ENCODE assay signal across 14 cellular contexts in the genomic region with DNA sequence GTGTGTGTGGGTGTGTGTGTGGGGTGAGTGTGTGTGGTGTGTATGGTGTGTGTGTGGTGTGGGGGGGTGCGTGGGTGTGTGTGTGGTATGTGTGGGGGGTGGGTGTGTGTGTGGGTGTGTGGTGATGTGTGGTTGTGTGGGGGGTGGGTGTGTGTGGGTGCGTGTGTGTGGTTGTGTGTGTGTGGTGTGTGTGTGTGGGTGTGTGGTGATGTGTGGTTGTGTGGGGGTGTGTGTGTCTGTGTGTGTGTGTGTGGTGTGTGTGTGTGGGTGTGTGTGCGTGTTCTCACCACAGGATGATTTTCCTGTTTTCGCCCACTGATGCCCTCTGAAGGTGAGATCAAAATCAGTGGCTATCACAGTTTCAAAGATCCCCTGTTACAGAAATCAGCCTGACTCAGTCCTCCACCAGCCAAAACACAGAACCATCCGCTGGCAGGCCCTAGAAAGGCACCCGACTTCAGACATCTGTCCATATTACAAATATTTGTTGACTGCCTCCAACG. TPM values are rescaled to one million over a fixed set of nuclear protein-coding genes. Genes with fewer than 3 reads are reported as not detected.
DNase-seq lines count a peak whose midpoint lies in the region; ATAC-seq, FAIRE-seq and TF ChIP-seq lines count a peak whose summit lies in the region.
"Had no signal": no experiment of that assay in that cellular context is flagged by ENCODE, and none has a peak within 500 bp of the region (broad histone marks: within the 10 kb centered on the region; RNA-seq: fewer than 3 reads in every experiment).

No MANE protein-coding gene starts in this region.

- in situ Hi-C loops in GM12878 (cut with MboI) = no loop called here

- no peaks in the 10 kb centered on the region for H3K27me3 Mint-ChIP-seq in T-helper 2 cell treated with Interferon-gamma antibody and Interleukin-4, amounts not matched to agents 5 μg/mL and 100 μg/mL, for 36 hours (ENCODE audit: low read depth)
- H3K27me3 Mint-ChIP-seq: activated naive CD4-positive, alpha-beta T cell treated with anti-CD3 and anti-CD28 coated beads, Interleukin-2, amount 50 U/mL, for 24 hours had no signal

- H3K27ac ChIP-seq in GM12878 (ENCODE audit: control insufficient read depth, insufficient read depth) = no peak overlapping the region
- H3K27ac ChIP-seq in parathyroid adenoma = peak overlapping the region; percentile 67

- intact Hi-C loops in GM12878 (cut with micrococcal nuclease; ENCODE audit: unreplicated experiment) = no loop called here

- TF ChIP-seq CTCF in GM12878 (IDR thresholded peaks at IDR 0.05 in 2 of 3, conservative IDR thresholded peaks at IDR 0.05 in 1 of 3; ENCODE audit: control insufficient read depth in 2 of 3, extremely low read depth in 1 of 3, insufficient read depth in 1 of 3, low read depth in 3 of 3, low read length in 3 of 3) (no peak), parathyroid adenoma (IDR thresholded peaks at IDR 0.05) (no peak)

- SMC1A ChIA-PET in GM12878 (lab: Charles Lee; ENCODE audit: uncharacterized antibody, unreplicated experiment) = no interaction called here

- BruUV-seq in GM12878 (replicated peaks; lab: Mats Ljungman, UMichigan) = no TSS peak

- POLR2A ChIA-PET in GM12878 (lab: Charles Lee) = no interaction called here

- ATAC-seq in GM12878 (no peak), HG02884 (IDR thresholded peaks at IDR 0.05; ENCODE audit: unreplicated experiment) (no peak), HG03108 (IDR thresholded peaks at IDR 0.05; ENCODE audit: unreplicated experiment) (no peak)

- H3K36me3 Mint-ChIP-seq in T-helper 2 cell treated with Interferon-gamma antibody and Interleukin-4, amounts not matched to agents 5 μg/mL and 100 μg/mL, for 36 hours (ENCODE audit: low read depth) = peaks cover 8% of the 10 kb centered on the region

- CTCF ChIA-PET in GM12878 (lab: Yijun Ruan, JAX) = no interaction called here

- H3K79me2 ChIP-seq in GM12878 (ENCODE audit: control insufficient read depth, insufficient read depth, low read length) (no peaks in the 10 kb centered on the region), parathyroid adenoma (peaks cover 28% of the 10 kb centered on the region)

- no peak for TF ChIP-seq RAD21 in GM12878 (IDR thresholded peaks at IDR 0.05; ENCODE audit: insufficient read depth, low read depth, low read length)

- peak overlapping the region; percentile 27 for H3K4me3 Mint-ChIP-seq in T-helper 2 cell treated with Interferon-gamma antibody and Interleukin-4, amounts not matched to agents 5 μg/mL and 100 μg/mL, for 36 hours
- H3K4me3 Mint-ChIP-seq: activated naive CD4-positive, alpha-beta T cell treated with anti-CD3 and anti-CD28 coated beads, Interleukin-2, amount 50 U/mL, for 24 hours; neural crest cell had no signal

- H3K27ac Mint-ChIP-seq in T-helper 2 cell treated with Interferon-gamma antibody and Interleukin-4, amounts not matched to agents 5 μg/mL and 100 μg/mL, for 36 hours = peak overlapping the region; percentile 73

- RAD21 ChIA-PET in GM12878 (lab: Charles Lee; ENCODE audit: unreplicated experiment) = no interaction called here

- no peaks in the 10 kb centered on the region for H3K9me3 Mint-ChIP-seq in T-helper 2 cell treated with Interferon-gamma antibody and Interleukin-4, amounts not matched to agents 5 μg/mL and 100 μg/mL, for 36 hours
- H3K9me3 Mint-ChIP-seq: activated naive CD4-positive, alpha-beta T cell treated with anti-CD3 and anti-CD28 coated beads, Interleukin-2, amount 50 U/mL, for 24 hours; neural crest cell had no signal

- WGBS in GM12878 (ENCODE audit: insufficient coverage, insufficient replicate concordance, low lambda C conversion rate, missing lambda C conversion rate) = 98% methylated on average over 3 of the region's 7 CpGs

- TF ChIP-seq EP300 in GM12878 (IDR thresholded peaks at IDR 0.05; ENCODE audit: borderline replicate concordance in 1 of 2, control insufficient read depth in 1 of 2, low read depth in 2 of 2, low read length in 2 of 2) = no peak

- H3K27me3 ChIP-seq in GM12878 (replicated peaks in 1 of 2; ENCODE audit: control insufficient read depth in 2 of 2, insufficient read depth in 2 of 2, low read length in 1 of 2) (no peaks in the 10 kb centered on the region), parathyroid adenoma (ENCODE audit: control insufficient read depth, insufficient read depth, low read length) (no peaks in the 10 kb centered on the region)
- H3K27me3 ChIP-seq: spleen had no signal

- H3K36me3 ChIP-seq in GM12878 (ENCODE audit: control insufficient read depth in 2 of 2, insufficient read depth in 2 of 2, low read length in 1 of 2) (no peaks in the 10 kb centered on the region; a peak in 2 of 4 replicates), parathyroid adenoma (ENCODE audit: control insufficient read depth, insufficient read depth, low read length) (no peaks in the 10 kb centered on the region)

- no peak overlapping the region for H3K4me3 ChIP-seq in GM12878
- no peak overlapping the region for H3K4me3 ChIP-seq in parathyroid adenoma (ENCODE audit: low read depth, low read length)
- H3K4me3 ChIP-seq: spleen had no signal

- no peaks in the 10 kb centered on the region for H3K9me3 ChIP-seq in GM12878 (replicated peaks; ENCODE audit: control insufficient read depth, insufficient read depth, low read length)
- H3K9me3 ChIP-seq in parathyroid adenoma (ENCODE audit: control insufficient read depth, low read length) = no peaks in the 10 kb centered on the region
- H3K9me3 ChIP-seq: spleen had no signal

- peak; percentile 85 for FAIRE-seq in GM12878 (lab: Jason Lieb, UNC)
- FAIRE-seq: frontal cortex had no signal

- H2AFZ ChIP-seq in GM12878 (ENCODE audit: control insufficient read depth, low read depth, low read length) (no peak overlapping the region), parathyroid adenoma (no peak overlapping the region)

- DNase-seq in ELR (ENCODE audit: low read depth) (peak; percentile 6), GM12878 (ENCODE audit: low read depth, low spot score) (no peak), DMS 273 (lab: John Stamatoyannopoulos, UW; ENCODE audit: unreplicated experiment) (no peak), DMS53 (lab: John Stamatoyannopoulos, UW) (no peak)
- DNase-seq in T-helper 2 cell treated with Interferon-gamma antibody and Interleukin-4, amounts not matched to agents 5 μg/mL and 100 μg/mL, for 36 hours (ENCODE audit: low spot score) = peak; percentile 44
- DNase-seq: cortex of kidney, kidney glomerular epithelial cell had no signal

- peaks cover 12% of the 10 kb centered on the region for H3K4me1 Mint-ChIP-seq in T-helper 2 cell treated with Interferon-gamma antibody and Interleukin-4, amounts not matched to agents 5 μg/mL and 100 μg/mL, for 36 hours (ENCODE audit: low read depth)
- H3K4me1 Mint-ChIP-seq: neural crest cell had no signal

- H3K4me2 ChIP-seq in GM12878 (ENCODE audit: control insufficient read depth, insufficient read depth) (no peak overlapping the region), parathyroid adenoma (ENCODE audit: low read length) (no peak overlapping the region)

- H3K9ac ChIP-seq in GM12878 (ENCODE audit: control insufficient read depth, insufficient read depth, low read length) (no peak overlapping the region), parathyroid adenoma (no peak overlapping the region)

- H3K4me1 ChIP-seq in GM12878 (ENCODE audit: control insufficient read depth, insufficient read depth, low read length) = no peaks in the 10 kb centered on the region
- H3K4me1 ChIP-seq in parathyroid adenoma = peaks cover 3% of the 10 kb centered on the region

- H4K20me1 ChIP-seq in GM12878 (ENCODE audit: control insufficient read depth, insufficient read depth) = 0 out of 2 replicates have a peak, but pooled peaks cover 2% of the 10 kb centered on the region

- TF ChIP-seq POLR2A in GM12878 (IDR thresholded peaks at IDR 0.05; ENCODE audit: low read depth, low read length) = no peak

TF ChIP-seq in GM12878, 131 proteins besides CTCF, POLR2A, EP300 and RAD21:
- TF ChIP-seq EGR1 (IDR thresholded peaks at IDR 0.05; ENCODE audit: borderline replicate concordance in 1 of 2, low read depth in 2 of 2, low read length in 2 of 2) (peak in 1 of 2 experiments; percentile 70; a peak in 2 of 3 replicates), HDAC6 (IDR thresholded peaks at IDR 0.05; ENCODE audit: unreplicated experiment) (no peak), TBL1XR1 (IDR thresholded peaks at IDR 0.05; ENCODE audit: low read depth, low read length) (no peak), ATF7 (IDR thresholded peaks at IDR 0.05; ENCODE audit: low read depth) (0 out of 2 replicates have a peak, but pooled peaks have one; percentile 17), NBN (IDR thresholded peaks at IDR 0.05) (no peak), RBBP5 (conservative IDR thresholded peaks at IDR 0.05) (no peak), CHD4 (IDR thresholded peaks at IDR 0.05) (no peak), NFYA (IDR thresholded peaks at IDR 0.05; ENCODE audit: borderline replicate concordance, low read depth, low read length) (no peak), RUNX3 (IDR thresholded peaks at IDR 0.05; ENCODE audit: low read length) (peak; percentile 73), NFXL1 (IDR thresholded peaks at IDR 0.05; ENCODE audit: borderline replicate concordance) (no peak), IKZF1 (conservative IDR thresholded peaks at IDR 0.05) (no peak), ZNF24 (IDR thresholded peaks at IDR 0.05) (no peak), ZZZ3 (IDR thresholded peaks at IDR 0.05; ENCODE audit: control insufficient read depth, insufficient read length, low read depth) (no peak)

RNA-seq across cellular contexts. Expression of gene CPT1A, which starts 24.7 kb away (rescaled TPM):
- 11.0 and 15.9 TPM in 2 replicates for total RNA-seq in GM12878 (2013; cell fraction: nucleolus; rRNA removed)
- total RNA-seq in GM12878 (2014; rRNA removed) (6.6 and 7.6 TPM in 2 replicates), GM12878 (2014; rRNA removed; fragmentation: Illumina TruSeq; extraction: Trizol) (7.0 and 7.5 TPM in 2 replicates), GM12878 (2021) (17.5 and 17.8 TPM in 2 replicates)
- 6.4 TPM for polyA plus RNA-seq in GM12878 (2011; ENCODE audit: low read depth)
- polyA plus RNA-seq in GM12878 (2011; rRNA removed) (2.5 and 4.5 TPM in 2 replicates), GM12878 (2014; fragmentation: Illumina TruSeq; extraction: Trizol) (7.4 and 10.9 TPM in 2 replicates), GM12878 (2014; fragmentation: Nextera tagmentation; extraction: Ambion mirVana) (1 to 10 TPM; 1.1 to 2.1 TPM), GM12878 (2014; rRNA removed) (7.9 and 9.6 TPM in 2 replicates), GM12878 (2016; fragmentation: Nextera tagmentation; extraction: Ambion mirVana) (1 to 10 TPM; 4.9 to 5.4 TPM)
- polyA plus RNA-seq in GM12878 (2011; cell fraction: cytosol; rRNA removed) = 3.3 and 4.3 TPM in 2 replicates
- polyA plus RNA-seq in GM12878 (2011; cell fraction: nucleus; rRNA removed) = 5.9 and 8.1 TPM in 2 replicates
- 4.9 and 7.9 TPM in 2 replicates for polyA plus RNA-seq in GM12878 (2012)
- polyA minus RNA-seq in GM12878 (2011; rRNA and poly(A)+ RNA removed) = 7.9 and 11.6 TPM in 2 replicates
- polyA minus RNA-seq in GM12878 (2011; cell fraction: cytosol; rRNA and poly(A)+ RNA removed) = 4.8 and 6.0 TPM in 2 replicates
- 2.4 and 5.0 TPM in 2 replicates for polyA minus RNA-seq in GM12878 (2011; cell fraction: nucleus; rRNA and poly(A)+ RNA removed)

Comparison
In these comparisons a context has a peak if more than half of its experiments do, and no peak if none do; other contexts are left out.
1. DNase-seq: peak in ELR (single experiment) and T-helper 2 cell treated with Interferon-gamma antibody and Interleukin-4, amounts not matched to agents 5 μg/mL and 100 μg/mL, for 36 hours (single experiment); none in GM12878 (single experiment), DMS 273 (single experiment) and DMS53 (single experiment).